Comparison of ENCODE assay signal across 10 cellular contexts in genomic region chr1:147504801-147505303, GRCh38. TPM values are rescaled to one million over a fixed set of nuclear protein-coding genes. Genes with fewer than 3 reads are reported as not detected.
DNase-seq lines count a peak whose midpoint lies in the region; ATAC-seq and TF ChIP-seq lines count a peak whose summit lies in the region.
"Had no signal": no experiment of that assay in that cellular context is flagged by ENCODE, and none has a peak within 500 bp of the region (broad histone marks: within the 10 kb centered on the region; RNA-seq: fewer than 3 reads in every experiment).

No MANE protein-coding gene starts in this region.

- no peaks in the 10 kb centered on the region for H3K4me1 Mint-ChIP-seq in activated CD4-positive, alpha-beta T cell treated with anti-CD3 and anti-CD28 coated beads for 36 hours
- H3K4me1 Mint-ChIP-seq: stimulated activated naive CD8-positive, alpha-beta T cell treated with anti-CD3 and anti-CD28 coated beads, Interleukin-15, amount 100 ng/mL, for 72 hours had no signal

- peak overlapping the region; percentile 47; the same call in 1 of the 2 replicates for H3K4me3 ChIP-seq in ACC112 (ENCODE audit: low read depth, low read length)
- H3K4me3 ChIP-seq in astrocyte of the spinal cord (ENCODE audit: low read depth, low read length): peak overlapping the region; percentile 10

- no peaks in the 10 kb centered on the region for H3K36me3 ChIP-seq in ACC112 (ENCODE audit: insufficient read depth, low read length)

- H3K36me3 Mint-ChIP-seq in activated CD4-positive, alpha-beta T cell treated with anti-CD3 and anti-CD28 coated beads for 36 hours (ENCODE audit: low read depth): no peaks in the 10 kb centered on the region

- DNase-seq in NCI-H1417 (lab: John Stamatoyannopoulos, UW): peak; percentile 80 to 90 (median 84)
- peak; percentile 68 for DNase-seq in astrocyte of the spinal cord (ENCODE audit: low read depth, low spot score)
- peak; percentile 94 for DNase-seq in left kidney (ENCODE audit: low read depth, low spot score)
- DNase-seq in activated CD4-positive, alpha-beta T cell treated with anti-CD3 and anti-CD28 coated beads for 36 hours: no peak
- DNase-seq in stimulated activated CD4-positive, alpha-beta T cell treated with anti-CD3 and anti-CD28 coated beads, Interleukin-2, amount 100 ng/mL, for 48 hours: no peak
- DNase-seq in NCI-H128 (lab: John Stamatoyannopoulos, UW; ENCODE audit: unreplicated experiment): no peak
- DNase-seq: activated CD4-positive, CD25-positive, alpha-beta regulatory T cell; stimulated activated naive CD8-positive, alpha-beta T cell treated with anti-CD3 and anti-CD28 coated beads, Interleukin-15, amount 100 ng/mL, for 72 hours had no signal

- H2AFZ ChIP-seq in ACC112 (ENCODE audit: low read length, unreplicated experiment): peak overlapping the region; percentile 41

- H3K27me3 ChIP-seq in ACC112 (ENCODE audit: insufficient read depth, low read length): peaks cover 37% of the 10 kb centered on the region

- H3K27me3 Mint-ChIP-seq in activated CD4-positive, alpha-beta T cell treated with anti-CD3 and anti-CD28 coated beads for 36 hours: no peaks in the 10 kb centered on the region

- H3K27ac ChIP-seq in ACC112 (ENCODE audit: low read depth, low read length): no peak overlapping the region

- in situ Hi-C loops in astrocyte of the spinal cord (cut with HindIII; ENCODE audit: low sequenced_read_pairs): no loop called here

- H3K4me1 ChIP-seq in ACC112 (ENCODE audit: control insufficient read depth, insufficient read depth, low read length, unreplicated experiment): no peaks in the 10 kb centered on the region

- POLR2A ChIA-PET in activated CD4-positive, alpha-beta T cell treated with anti-CD3 and anti-CD28 coated beads for 36 hours (lab: Charles Lee): no interaction called here

- H3K27ac Mint-ChIP-seq in activated CD4-positive, alpha-beta T cell treated with anti-CD3 and anti-CD28 coated beads for 36 hours: no peak overlapping the region

- CTCF ChIA-PET in activated CD4-positive, alpha-beta T cell treated with anti-CD3 and anti-CD28 coated beads for 36 hours (lab: Charles Lee): no interaction called here

- TF ChIP-seq CTCF in astrocyte of the spinal cord (IDR thresholded peaks at IDR 0.05; ENCODE audit: low read depth, low read length): no peak

- intact Hi-C loops in activated CD4-positive, alpha-beta T cell treated with anti-CD3 and anti-CD28 coated beads for 36 hours (cut with DNase I, micrococcal nuclease): no loop called here

- H3K79me2 ChIP-seq in ACC112 (ENCODE audit: control insufficient read depth, insufficient read depth, low read length, unreplicated experiment): no peaks in the 10 kb centered on the region

- H3K4me3 Mint-ChIP-seq in activated CD4-positive, alpha-beta T cell treated with anti-CD3 and anti-CD28 coated beads for 36 hours: no peak overlapping the region
- H3K4me3 Mint-ChIP-seq: stimulated activated naive CD8-positive, alpha-beta T cell treated with anti-CD3 and anti-CD28 coated beads, Interleukin-15, amount 100 ng/mL, for 72 hours had no signal

- H3K9me3 Mint-ChIP-seq in activated CD4-positive, alpha-beta T cell treated with anti-CD3 and anti-CD28 coated beads for 36 hours (ENCODE audit: low read depth): no peaks in the 10 kb centered on the region
- H3K9me3 Mint-ChIP-seq: stimulated activated naive CD8-positive, alpha-beta T cell treated with anti-CD3 and anti-CD28 coated beads, Interleukin-15, amount 100 ng/mL, for 72 hours had no signal

- ATAC-seq in activated CD4-positive, alpha-beta T cell treated with anti-CD3 and anti-CD28 coated beads for 36 hours: no peak
- no peak for ATAC-seq in GM21423 (IDR thresholded peaks at IDR 0.05; ENCODE audit: unreplicated experiment)
- ATAC-seq: stimulated activated naive CD8-positive, alpha-beta T cell treated with anti-CD3 and anti-CD28 coated beads, Interleukin-15, amount 100 ng/mL, for 72 hours had no signal

RNA-seq across cellular contexts. Expression of gene BCL9, which starts 36.4 kb away (rescaled TPM):
- total RNA-seq in activated CD4-positive, alpha-beta T cell treated with anti-CD3 and anti-CD28 coated beads for 36 hours: 10 to 100 TPM; 32.8 to 36.6 TPM

Comparison
In these comparisons a context has a peak if more than half of its experiments do, and no peak if none do; other contexts are left out.
1. DNase-seq: peak in NCI-H1417 (3 of 3), astrocyte of the spinal cord (single experiment) and left kidney (single experiment); none in activated CD4-positive, alpha-beta T cell treated with anti-CD3 and anti-CD28 coated beads for 36 hours (single experiment), stimulated activated CD4-positive, alpha-beta T cell treated with anti-CD3 and anti-CD28 coated beads, Interleukin-2, amount 100 ng/mL, for 48 hours (0 of 2) and NCI-H128 (single experiment).